Comparison of ENCODE assay signal across 10 cellular contexts in genomic region chr17:82884923-82885322, GRCh38. TPM values are rescaled to one million over a fixed set of nuclear protein-coding genes. Genes with fewer than 3 reads are reported as not detected.
A peak's percentile ranks its signal among the peaks of the same experiment; 100 is the strongest.
DNase-seq lines count a peak whose midpoint lies in the region; ATAC-seq, FAIRE-seq and TF ChIP-seq lines count a peak whose summit lies in the region.
"Had no signal": no experiment of that assay in that cellular context is flagged by ENCODE, and none has a peak within 500 bp of the region (broad histone marks: within the 10 kb centered on the region; RNA-seq: fewer than 3 reads in every experiment).

No MANE protein-coding gene starts in this region.

- no peak overlapping the region for H2BK12ac ChIP-seq in neuronal stem cell (ENCODE audit: low read length)

- FAIRE-seq in K562 (lab: Jason Lieb, UNC), result no peak

- H4K20me1 ChIP-seq in K562 (replicated peaks; ENCODE audit: control insufficient read depth, insufficient read depth, low read length), result no peaks in the 10 kb centered on the region

- no peak for TF ChIP-seq CTCF in K562 (IDR thresholded peaks at IDR 0.05 in 2 of 3, conservative IDR thresholded peaks at IDR 0.05 in 1 of 3; ENCODE audit: insufficient read depth in 2 of 3, low read depth in 1 of 3, low read length in 3 of 3)

- no peak overlapping the region for H4K91ac ChIP-seq in neuronal stem cell (ENCODE audit: low read depth, low read length, poor library complexity)

- no peak for TF ChIP-seq EP300 in K562 (IDR thresholded peaks at IDR 0.05; ENCODE audit: low read length)

- H3K14ac ChIP-seq in neuronal stem cell (ENCODE audit: low read length), result no peak overlapping the region

- in situ Hi-C loops in K562 (cut with MboI), result no loop called here

- no TSS peak for BruUV-seq in K562 (replicated peaks; lab: Mats Ljungman, UMichigan)

- peak overlapping the region; percentile 49 for H3K18ac ChIP-seq in neuronal stem cell (ENCODE audit: low read length)

- H3K79me2 ChIP-seq in K562 (ENCODE audit: control insufficient read depth, insufficient read depth, low read length), result peaks cover 49% of the 10 kb centered on the region

- H3K4ac ChIP-seq in neuronal stem cell (ENCODE audit: low read length), result no peak overlapping the region

- H2AK5ac ChIP-seq in neuronal stem cell (ENCODE audit: low read depth, low read length), result no peak overlapping the region

- H3K9ac ChIP-seq in SK-N-MC (ENCODE audit: insufficient read length) (peak overlapping the region; percentile 28), K562 (ENCODE audit: insufficient read depth in 1 of 2, low read depth in 2 of 2, low read length in 2 of 2) (peak overlapping the region; percentile 83 to 96), neuronal stem cell (ENCODE audit: low read depth, low read length, poor library complexity) (peak overlapping the region; percentile 16)

- H3K9me3 ChIP-seq in SK-N-MC (ENCODE audit: low read depth, low read length) (no peaks in the 10 kb centered on the region), K562 (replicated peaks; ENCODE audit: control insufficient read depth, insufficient read depth, low read depth, low read length) (no peaks in the 10 kb centered on the region), neuronal stem cell (replicated peaks in 1 of 2; ENCODE audit: control insufficient read depth in 2 of 2, insufficient read depth in 1 of 2, low read depth in 1 of 2, low read length in 2 of 2) (peaks cover 0 to 2% of the 10 kb centered on the region in 2 donors)

- POLR2A ChIA-PET in K562 (lab: Yijun Ruan, JAX), result interaction anchor here (0.6 to 2.6 kb wide), 7 partner anchors 9 to 263 kb away, joined by 3 to 20 read pairs (median 3); no protein-coding TSS in a partner anchor

- no peak overlapping the region for H2BK15ac ChIP-seq in neuronal stem cell (ENCODE audit: low read length)

- H3K27ac ChIP-seq in SK-N-MC (peak overlapping the region; percentile 90), K562 (ENCODE audit: extremely low read depth, low read depth, low read length) (peak overlapping the region; percentile 100), neuronal stem cell (replicated peaks; ENCODE audit: low read length) (no peak overlapping the region)

- CTCF ChIA-PET in K562 (lab: Yijun Ruan, JAX; ENCODE audit: low intra/inter-chr PET ratio), result no interaction called here

- DNase-seq in SK-N-MC (ENCODE audit: low read depth, low spot score), result no peak
- no peak for DNase-seq in K562 (ENCODE audit: extremely low read depth in 1 of 4, low spot score in 3 of 4)
- no peak for DNase-seq in neuronal stem cell (ENCODE audit: low spot score)
- no peak for DNase-seq in Ammon's horn (ENCODE audit: low spot score)
- DNase-seq: hypothalamus, NCI-H524 treated with DMSO at 0.1 percent for 48 hours had no signal

- H3K4me3 ChIP-seq in SK-N-MC, result no peak overlapping the region
- no peak overlapping the region for H3K4me3 ChIP-seq in K562
- H3K4me3 ChIP-seq in neuronal stem cell (ENCODE audit: low read length in 2 of 2), result no peak overlapping the region

- peaks cover 22% of the 10 kb centered on the region for H3K79me1 ChIP-seq in neuronal stem cell (ENCODE audit: low read depth, low read length)

- TF ChIP-seq POLR2A in GM19193 (IDR thresholded peaks at IDR 0.05; ENCODE audit: extremely low read depth, insufficient read depth, insufficient read length) (peak; percentile 21), K562 (conservative IDR thresholded peaks at IDR 0.05) (no peak)

- H3K36me3 ChIP-seq in SK-N-MC (ENCODE audit: insufficient read depth, low read length) (no peaks in the 10 kb centered on the region), K562 (ENCODE audit: control insufficient read depth, insufficient read depth, low read length) (peaks cover 23% of the 10 kb centered on the region; the same call in 2 of the 3 replicates), neuronal stem cell (replicated peaks in 1 of 2; ENCODE audit: control insufficient read depth in 2 of 2, insufficient read depth in 2 of 2, low read length in 2 of 2) (peaks cover 6 to 33% of the 10 kb centered on the region in 2 donors)

- intact Hi-C loops in K562 (cut with micrococcal nuclease), result no loop called here

- no peak overlapping the region for H2BK120ac ChIP-seq in neuronal stem cell (ENCODE audit: low read depth, low read length)

- no peak for TF ChIP-seq RAD21 in K562 (CRISPR knock-in tag; conservative IDR thresholded peaks at IDR 0.05 in 1 of 2, IDR thresholded peaks at IDR 0.05 in 1 of 2)

- H3K9me1 ChIP-seq in K562 (ENCODE audit: control insufficient read depth, insufficient read depth, low read length), result no peaks in the 10 kb centered on the region

- no peaks in the 10 kb centered on the region for H3K27me3 ChIP-seq in K562 (ENCODE audit: control insufficient read depth in 2 of 2, insufficient read depth in 2 of 2, low read length in 2 of 2)
- no peaks in the 10 kb centered on the region for H3K27me3 ChIP-seq in neuronal stem cell (ENCODE audit: control insufficient read depth in 3 of 3, insufficient read depth in 3 of 3, low read depth in 1 of 3, low read length in 3 of 3)

- H3K4me1 ChIP-seq in K562 (replicated peaks in 1 of 2; ENCODE audit: control insufficient read depth in 2 of 2, insufficient read depth in 2 of 2, low read length in 2 of 2), result peaks cover 33 to 81% of the 10 kb centered on the region in 2 experiments
- H3K4me1 ChIP-seq in neuronal stem cell (ENCODE audit: control insufficient read depth in 2 of 2, insufficient read depth in 1 of 2, low read depth in 1 of 2, low read length in 2 of 2), result peaks cover 7 to 12% of the 10 kb centered on the region in 2 donors

- H3K4me2 ChIP-seq in K562 (ENCODE audit: insufficient read depth, low read length), result peak overlapping the region; percentile 27; the same call in 1 of the 2 replicates
- no peak overlapping the region for H3K4me2 ChIP-seq in neuronal stem cell (ENCODE audit: insufficient read depth, low read length, poor library complexity, severe bottlenecking)

- 55% methylated on average over 6 of the region's 6 CpGs for WGBS in K562 (ENCODE audit: insufficient coverage, low coverage, missing lambda C conversion rate)
- WGBS in neuronal stem cell (ENCODE audit: extremely low coverage in 2 of 2, insufficient read length in 2 of 2, insufficient replicate concordance in 1 of 2), 2 donors, result no CpG with 5 or more reads among the region's 6 CpGs

- H2AFZ ChIP-seq in K562 (ENCODE audit: low read depth, low read length) (no peak overlapping the region), neuronal stem cell (ENCODE audit: low read length) (no peak overlapping the region)

- ATAC-seq in K562, result peak; percentile 11
- ATAC-seq in GM19395 (IDR thresholded peaks at IDR 0.05; ENCODE audit: unreplicated experiment), result no peak
- no peak for ATAC-seq in HG02571 (IDR thresholded peaks at IDR 0.05; ENCODE audit: unreplicated experiment)
- ATAC-seq in GM21423 (IDR thresholded peaks at IDR 0.05; ENCODE audit: unreplicated experiment), result no peak

- no peak overlapping the region for H4K8ac ChIP-seq in neuronal stem cell (ENCODE audit: low read depth, low read length)

- no peak overlapping the region for H3K23ac ChIP-seq in neuronal stem cell (ENCODE audit: low read depth, low read length, poor library complexity)

- peak overlapping the region; percentile 46 for H2BK5ac ChIP-seq in neuronal stem cell (ENCODE audit: low read length)

TF ChIP-seq in K562, 482 proteins besides CTCF, POLR2A, EP300 and RAD21 (continues in another document):
- TF ChIP-seq, protein P1, sequence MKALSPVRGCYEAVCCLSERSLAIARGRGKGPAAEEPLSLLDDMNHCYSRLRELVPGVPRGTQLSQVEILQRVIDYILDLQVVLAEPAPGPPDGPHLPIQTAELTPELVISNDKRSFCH (CRISPR knock-in tag; IDR thresholded peaks at IDR 0.05), result no peak
- TF ChIP-seq, protein P1 (tag; IDR thresholded peaks at IDR 0.05), result 0 out of 2 replicates have a peak, but pooled peaks have one; percentile 45
- TF ChIP-seq ZKSCAN8 (CRISPR knock-in tag; IDR thresholded peaks at IDR 0.05), result 0 out of 2 replicates have a peak, but pooled peaks have one; percentile 4

RNA-seq across cellular contexts. Expression of gene ZNF750, which starts 45.1 kb away (rescaled TPM):
- not detected in 2 replicates for total RNA-seq in K562 (2011; cell fraction: chromatin; rRNA removed; ENCODE audit: low replicate concordance)
- total RNA-seq in K562 (2011; cell fraction: nucleolus; rRNA removed), result not detected in 2 replicates
- not detected in 2 replicates for total RNA-seq in K562 (2011; cell fraction: nucleoplasm; rRNA removed)
- total RNA-seq in K562 (2014; rRNA removed), result not detected in 2 replicates
- total RNA-seq in K562 (2014; rRNA removed; fragmentation: Illumina TruSeq; extraction: Trizol), result not detected in 2 replicates
- total RNA-seq in K562 (2015; rRNA removed; fragmentation: Illumina TruSeq; extraction: Trizol), result not detected in 2 replicates
- total RNA-seq in K562 (2021), result not detected in 2 replicates
- polyA plus RNA-seq in K562 (2011; rRNA removed), result not detected in 2 replicates
- polyA plus RNA-seq in K562 (2011; cell fraction: cytosol; rRNA removed), result not detected in 2 replicates
- not detected in 2 replicates for polyA plus RNA-seq in K562 (2011; cell fraction: nucleus; rRNA removed)
- polyA plus RNA-seq in K562 (2012), result 0.07 TPM in 2 replicates
- polyA plus RNA-seq in K562 (2014; fragmentation: Illumina TruSeq; extraction: Trizol), result not detected in 2 replicates
- not detected for polyA plus RNA-seq in K562 (2014; fragmentation: Nextera tagmentation; extraction: Ambion mirVana)
- not detected in 2 replicates for polyA plus RNA-seq in K562 (2014; rRNA removed)
- polyA minus RNA-seq in K562 (2011; rRNA and poly(A)+ RNA removed), result not detected in 2 replicates
- polyA minus RNA-seq in K562 (2011; cell fraction: cytosol; rRNA and poly(A)+ RNA removed), result not detected in 2 replicates
- not detected in 2 replicates for polyA minus RNA-seq in K562 (2011; cell fraction: nucleus; rRNA and poly(A)+ RNA removed)
- polyA plus RNA-seq in neuronal stem cell (2013, experiment 1 of 2), result 0.01 TPM
- 0.01 TPM for polyA plus RNA-seq in neuronal stem cell (2013, experiment 2 of 2)

Comparison
In these comparisons a context has a peak if more than half of its experiments do, and no peak if none do; other contexts are left out.
1. H3K9ac ChIP-seq: peak in every context shown above with its lines; median percentile 90 in K562; 28 in SK-N-MC; 16 in neuronal stem cell.